Comparison of ENCODE assay signal across 14 cellular contexts in the genomic region with DNA sequence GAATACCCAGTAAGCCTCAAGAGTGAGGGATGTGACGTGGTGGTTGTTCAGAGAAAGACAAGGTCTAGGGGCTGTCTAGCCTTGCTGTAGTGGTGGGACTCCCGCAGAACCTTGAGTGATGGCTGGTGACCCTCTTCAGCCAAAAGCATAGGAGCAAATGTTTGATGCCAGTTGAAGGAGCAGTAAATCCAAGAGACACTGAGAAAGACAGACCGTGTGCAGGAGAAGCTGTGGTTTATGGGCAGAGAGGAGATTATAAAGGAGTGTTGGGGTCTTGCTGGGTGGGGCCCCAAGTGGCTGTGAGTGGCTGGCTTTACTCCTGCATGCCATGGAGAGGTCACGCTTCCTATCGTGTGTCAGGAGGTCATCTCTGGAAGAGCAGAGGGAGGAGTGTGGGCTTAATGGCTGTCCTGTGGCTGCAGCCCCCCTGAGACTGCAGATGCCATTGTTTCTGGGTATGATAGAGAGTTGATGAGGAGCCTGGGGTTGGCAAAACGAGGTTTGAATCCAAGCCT.
"Had no signal": no experiment of that assay in that cellular context is flagged by ENCODE, and none has a peak within 500 bp of the region (broad histone marks: within the 10 kb centered on the region; RNA-seq: fewer than 3 reads in every experiment).

No MANE protein-coding gene starts in this region.

- H3K9me3 ChIP-seq: gastrocnemius medialis, heart right ventricle, left ventricle myocardium inferior had no signal

- H3K36me3 ChIP-seq: cardiac muscle cell, gastrocnemius medialis, heart right ventricle, left ventricle myocardium inferior had no signal

- ATAC-seq: gastrocnemius medialis; heart right ventricle; right cardiac atrium; stimulated activated naive B cell treated with anti-CD40 and anti-IgM and Interleukin-4, amounts not matched to agents 10 μg/mL and 1 μg/mL and 100 μg/mL, for 72 hours; WTC11 had no signal

- H3K4me1 ChIP-seq: gastrocnemius medialis had no signal

- H3K27ac Mint-ChIP-seq: activated CD4-positive, alpha-beta T cell treated with anti-CD3 and anti-CD28 coated beads, Interleukin-2, amount 10 ng/mL, durations not matched to agents 7 days and 5 days; stimulated activated naive B cell treated with anti-CD40 and anti-IgM and Interleukin-4, amounts not matched to agents 10 μg/mL and 1 μg/mL and 100 μg/mL, for 72 hours; WTC11 had no signal

- DNase-seq: activated CD4-positive, alpha-beta T cell treated with anti-CD3 and anti-CD28 coated beads, Interleukin-2, amount 10 ng/mL, durations not matched to agents 7 days and 5 days; activated naive CD4-positive, alpha-beta T cell treated with Interleukin-2 at 50 U/mL for 16 hours; effector memory CD4-positive, alpha-beta T cell; gastrocnemius medialis; heart right ventricle; left ventricle myocardium inferior; mesenchymal stem cell; right cardiac atrium; stimulated activated CD4-positive, alpha-beta T cell treated with anti-CD3 and anti-CD28 coated beads, Interleukin-1b, Interleukin-23, amount 100 ng/mL, for 48 hours; stimulated activated naive B cell treated with anti-CD40 and anti-IgM and Interleukin-4, amounts not matched to agents 10 μg/mL and 1 μg/mL and 100 μg/mL, for 72 hours had no signal

- H3K4me3 ChIP-seq: cardiac muscle cell, gastrocnemius medialis, heart right ventricle, left ventricle myocardium inferior had no signal

- FAIRE-seq: colon, keratinocyte had no signal

- H3K9me3 Mint-ChIP-seq: activated CD4-positive, alpha-beta T cell treated with anti-CD3 and anti-CD28 coated beads, Interleukin-2, amount 10 ng/mL, durations not matched to agents 7 days and 5 days had no signal

- H3K27ac ChIP-seq: cardiac muscle cell, gastrocnemius medialis, heart right ventricle, left ventricle myocardium inferior had no signal

- H3K27me3 Mint-ChIP-seq: stimulated activated naive B cell treated with anti-CD40 and anti-IgM and Interleukin-4, amounts not matched to agents 10 μg/mL and 1 μg/mL and 100 μg/mL, for 72 hours had no signal

- H3K36me3 Mint-ChIP-seq: stimulated activated naive B cell treated with anti-CD40 and anti-IgM and Interleukin-4, amounts not matched to agents 10 μg/mL and 1 μg/mL and 100 μg/mL, for 72 hours; WTC11 had no signal

- H3K4me3 Mint-ChIP-seq: activated CD4-positive, alpha-beta T cell treated with anti-CD3 and anti-CD28 coated beads, Interleukin-2, amount 10 ng/mL, durations not matched to agents 7 days and 5 days; stimulated activated naive B cell treated with anti-CD40 and anti-IgM and Interleukin-4, amounts not matched to agents 10 μg/mL and 1 μg/mL and 100 μg/mL, for 72 hours; WTC11 had no signal
